26 cellular contexts compared by ENCODE assay signal in the genomic region with DNA sequence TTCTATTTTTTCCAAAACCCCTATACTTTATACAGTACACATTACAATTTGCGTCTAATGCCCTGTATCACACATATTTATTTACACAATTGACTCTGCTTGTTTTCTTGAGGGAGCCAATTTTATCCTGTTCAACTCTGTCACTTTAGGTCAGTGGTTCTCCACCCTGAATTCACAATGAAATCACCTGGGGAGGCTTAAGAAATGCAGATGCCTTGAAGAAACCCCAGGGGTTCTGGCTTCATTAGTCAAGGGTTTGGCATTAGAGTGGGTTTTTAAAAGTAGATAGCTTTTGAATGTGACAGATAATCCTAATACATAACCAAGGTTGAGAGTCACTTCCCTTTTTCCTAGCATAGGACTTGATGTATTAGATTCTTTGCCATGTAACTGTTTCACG.
"Had no signal": no experiment of that assay in that cellular context is flagged by ENCODE, and none has a peak within 500 bp of the region (broad histone marks: within the 10 kb centered on the region; RNA-seq: fewer than 3 reads in every experiment).

No MANE protein-coding gene starts in this region.

- H3K27ac Mint-ChIP-seq: activated naive CD8-positive, alpha-beta T cell treated with anti-CD3 and anti-CD28 coated beads, Interleukin-2, amount 10 ng/mL, durations not matched to agents 7 days and 5 days; activated T-helper 2 cell treated with anti-CD3 and anti-CD28 coated beads, Interferon-gamma antibody, Interleukin-2, Interleukin-4, amounts not matched to agents 10 μg/mL and 5 μg/mL and 100 μg/mL, durations not matched to agents 14 hours and 24 hours and 36 hours; effector memory CD8-positive, alpha-beta T cell; naive thymus-derived CD8-positive, alpha-beta T cell; stimulated activated naive B cell treated with anti-CD40 and anti-IgM and Interleukin-4, amounts not matched to agents 10 μg/mL and 1 μg/mL and 100 μg/mL, for 72 hours; type B pancreatic cell had no signal

- H3K4me1 ChIP-seq: breast epithelium, colonic mucosa, esophagus muscularis mucosa, left lung, prostate gland, vagina had no signal

- H3K4me1 Mint-ChIP-seq: activated naive CD8-positive, alpha-beta T cell treated with anti-CD3 and anti-CD28 coated beads, Interleukin-2, amount 10 ng/mL, durations not matched to agents 7 days and 5 days; naive thymus-derived CD8-positive, alpha-beta T cell had no signal

- H3K4me3 ChIP-seq: breast epithelium, colonic mucosa, dorsolateral prefrontal cortex, esophagus muscularis mucosa, hepatocyte, left lung, lung, prostate gland, vagina had no signal

- H3K27me3 ChIP-seq: breast epithelium, colonic mucosa, esophagus muscularis mucosa, hepatocyte, left lung, vagina had no signal

- H3K4me3 Mint-ChIP-seq: activated naive CD8-positive, alpha-beta T cell treated with anti-CD3 and anti-CD28 coated beads, Interleukin-2, amount 10 ng/mL, durations not matched to agents 7 days and 5 days; activated T-cell treated with anti-CD3 and anti-CD28 coated beads, Interleukin-2, amount 50 U/mL, for 4 hours; effector memory CD8-positive, alpha-beta T cell; naive thymus-derived CD8-positive, alpha-beta T cell; stimulated activated naive B cell treated with anti-CD40 and anti-IgM and Interleukin-4, amounts not matched to agents 10 μg/mL and 1 μg/mL and 100 μg/mL, for 72 hours; type B pancreatic cell had no signal

- H3K36me3 Mint-ChIP-seq: activated naive CD8-positive, alpha-beta T cell treated with anti-CD3 and anti-CD28 coated beads, Interleukin-2, amount 10 ng/mL, durations not matched to agents 7 days and 5 days; naive thymus-derived CD8-positive, alpha-beta T cell; stimulated activated naive B cell treated with anti-CD40 and anti-IgM and Interleukin-4, amounts not matched to agents 10 μg/mL and 1 μg/mL and 100 μg/mL, for 72 hours; type B pancreatic cell had no signal

- H3K9me3 Mint-ChIP-seq: type B pancreatic cell had no signal

- DNase-seq: activated CD4-positive, alpha-beta T cell treated with anti-CD3 and anti-CD28 coated beads for 4 hours; activated CD4-positive, alpha-beta T cell treated with anti-CD3 and anti-CD28 coated beads, Interleukin-2, amount 50 U/mL, for 48 hours; activated CD4-positive, CD25-positive, alpha-beta regulatory T cell; activated CD8-positive, alpha-beta memory T cell treated with anti-CD3 and anti-CD28 coated beads, Interleukin-2, amount 50 U/mL, for 48 hours; activated naive CD4-positive, alpha-beta T cell treated with Interleukin-2 at 50 U/mL for 16 hours; activated naive CD8-positive, alpha-beta T cell treated with anti-CD3 and anti-CD28 coated beads, Interleukin-2, amount 10 ng/mL, durations not matched to agents 7 days and 5 days; activated T-cell treated with anti-CD3 and anti-CD28 coated beads, Interleukin-2, amount 50 U/mL, for 4 hours; amniotic stem cell; colonic mucosa; dorsolateral prefrontal cortex; effector memory CD8-positive, alpha-beta T cell; glutamatergic neuron; kidney; left lung; naive thymus-derived CD8-positive, alpha-beta T cell; stimulated activated CD4-positive, alpha-beta T cell treated with anti-CD3 and anti-CD28 coated beads, Interleukin-2, amount 100 ng/mL, for 48 hours; stimulated activated CD8-positive, alpha-beta memory T cell treated with anti-CD3 and anti-CD28 coated beads, Interleukin-4, amount 100 ng/mL, for 48 hours; stimulated activated naive B cell treated with anti-CD40 and anti-IgM and Interleukin-4, amounts not matched to agents 10 μg/mL and 1 μg/mL and 100 μg/mL, for 72 hours had no signal

- H3K9me3 ChIP-seq: breast epithelium, colonic mucosa, esophagus muscularis mucosa, left lung, prostate gland, vagina had no signal

- H3K36me3 ChIP-seq: breast epithelium, colonic mucosa, esophagus muscularis mucosa, left lung, prostate gland, vagina had no signal

- H3K27me3 Mint-ChIP-seq: activated naive CD8-positive, alpha-beta T cell treated with anti-CD3 and anti-CD28 coated beads, Interleukin-2, amount 10 ng/mL, durations not matched to agents 7 days and 5 days; effector memory CD8-positive, alpha-beta T cell; stimulated activated naive B cell treated with anti-CD40 and anti-IgM and Interleukin-4, amounts not matched to agents 10 μg/mL and 1 μg/mL and 100 μg/mL, for 72 hours had no signal

- ATAC-seq: activated T-cell treated with anti-CD3 and anti-CD28 coated beads, Interleukin-2, amount 50 U/mL, for 4 hours; effector memory CD8-positive, alpha-beta T cell; left lung; naive thymus-derived CD8-positive, alpha-beta T cell; stimulated activated naive B cell treated with anti-CD40 and anti-IgM and Interleukin-4, amounts not matched to agents 10 μg/mL and 1 μg/mL and 100 μg/mL, for 72 hours had no signal

- H3K27ac ChIP-seq: breast epithelium, colonic mucosa, dorsolateral prefrontal cortex, esophagus muscularis mucosa, hepatocyte, left lung, prostate gland, vagina had no signal
